ENCODE assay signal across 10 cellular contexts in genomic region chr2:60867848-60868247, GRCh38. TPM values are rescaled to one million over a fixed set of nuclear protein-coding genes. Genes with fewer than 3 reads are reported as not detected.
DNase-seq lines count a peak whose midpoint lies in the region; ATAC-seq, FAIRE-seq and TF ChIP-seq lines count a peak whose summit lies in the region.
"Had no signal": no experiment of that assay in that cellular context is flagged by ENCODE, and none has a peak within 500 bp of the region (broad histone marks: within the 10 kb centered on the region; RNA-seq: fewer than 3 reads in every experiment).

No MANE protein-coding gene starts in this region.

- no peaks in the 10 kb centered on the region for H3K27me3 Mint-ChIP-seq in CD4-positive, alpha-beta T cell
- H3K27me3 Mint-ChIP-seq in activated CD8-positive, alpha-beta T cell treated with anti-CD3 and anti-CD28 coated beads, Interleukin-2, amount 10 ng/mL, durations not matched to agents 7 days and 5 days (ENCODE audit: low read depth) = no peaks in the 10 kb centered on the region

- peak; percentile 23 for FAIRE-seq in kidney (lab: Jason Lieb, UNC)

- H3K36me3 Mint-ChIP-seq in CD4-positive, alpha-beta T cell (ENCODE audit: low read depth) = peaks cover 14% of the 10 kb centered on the region
- H3K36me3 Mint-ChIP-seq in activated CD8-positive, alpha-beta T cell treated with anti-CD3 and anti-CD28 coated beads, Interleukin-2, amount 10 ng/mL, durations not matched to agents 7 days and 5 days (ENCODE audit: low read depth) = peaks cover 29% of the 10 kb centered on the region

- intact Hi-C loops in CD4-positive, alpha-beta T cell (cut with DNase I, micrococcal nuclease) = no loop called here
- intact Hi-C loops in kidney (cut with DNase I) = no loop called here
- intact Hi-C loops in stomach (cut with DNase I; ENCODE audit: low total_unique reads) = no loop called here

- H3K9ac ChIP-seq in kidney (ENCODE audit: low read length in 2 of 2) = no peak overlapping the region

- H3K4me1 Mint-ChIP-seq in CD4-positive, alpha-beta T cell (ENCODE audit: low read depth) = peaks cover 16% of the 10 kb centered on the region
- H3K4me1 Mint-ChIP-seq in activated CD8-positive, alpha-beta T cell treated with anti-CD3 and anti-CD28 coated beads, Interleukin-2, amount 10 ng/mL, durations not matched to agents 7 days and 5 days (ENCODE audit: low read depth) = peaks cover 25% of the 10 kb centered on the region

- H3K9me3 Mint-ChIP-seq in CD4-positive, alpha-beta T cell = peaks cover 12% of the 10 kb centered on the region
- peaks cover 34% of the 10 kb centered on the region for H3K9me3 Mint-ChIP-seq in activated CD8-positive, alpha-beta T cell treated with anti-CD3 and anti-CD28 coated beads, Interleukin-2, amount 10 ng/mL, durations not matched to agents 7 days and 5 days (ENCODE audit: insufficient read depth)

- POLR2A ChIA-PET in CD4-positive, alpha-beta T cell (lab: Charles Lee) = interaction anchor here (0.6 to 5.9 kb wide), 7 partner anchors 14 to 309 kb away, joined by 3 to 52 read pairs (median 4); partner anchors contain the start of gene REL
- POLR2A ChIA-PET in activated CD8-positive, alpha-beta T cell treated with anti-CD3 and anti-CD28 coated beads, Interleukin-2, amount 10 ng/mL, durations not matched to agents 7 days and 5 days (lab: Charles Lee) = interaction anchor here (1.3 to 2.7 kb wide), 3 partner anchors 12 to 49 kb away, joined by 3 to 17 read pairs (median 5); partner anchors contain the start of gene REL

- no peaks in the 10 kb centered on the region for H3K27me3 ChIP-seq in CD4-positive, alpha-beta T cell (ENCODE audit: control insufficient read depth, insufficient read depth, low read length)
- H3K27me3 ChIP-seq in stomach = no peaks in the 10 kb centered on the region

- H3K9me3 ChIP-seq in CD4-positive, alpha-beta T cell (ENCODE audit: control insufficient read depth, low read length) = no peaks in the 10 kb centered on the region
- no peaks in the 10 kb centered on the region for H3K9me3 ChIP-seq in kidney (ENCODE audit: control insufficient read depth in 1 of 2, low read length in 2 of 2)
- H3K9me3 ChIP-seq in stomach = no peaks in the 10 kb centered on the region

- peak overlapping the region; percentile 43 for H3K4me3 Mint-ChIP-seq in CD4-positive, alpha-beta T cell
- H3K4me3 Mint-ChIP-seq in activated CD8-positive, alpha-beta T cell treated with anti-CD3 and anti-CD28 coated beads, Interleukin-2, amount 10 ng/mL, durations not matched to agents 7 days and 5 days = peak overlapping the region; percentile 42

- CTCF ChIA-PET in CD4-positive, alpha-beta T cell (lab: Charles Lee) = no interaction called here
- CTCF ChIA-PET in activated CD8-positive, alpha-beta T cell treated with anti-CD3 and anti-CD28 coated beads, Interleukin-2, amount 10 ng/mL, durations not matched to agents 7 days and 5 days (lab: Charles Lee) = interaction anchor here (1.0 to 2.0 kb wide), 6 partner anchors 10 to 132 kb away, joined by 3 to 10 read pairs (median 4); partner anchors contain the start of gene REL

- H3K4me3 ChIP-seq in kidney (ENCODE audit: low read length in 2 of 2) = no peak overlapping the region
- H3K4me3 ChIP-seq in stomach = no peak overlapping the region
- H3K4me3 ChIP-seq: HAP-1 had no signal

- DNase-seq in CD4-positive, alpha-beta T cell = peak in 4 of 10 experiments; percentile 11 to 29 (median 20)
- DNase-seq in KBM-7 (peak; percentile 84), kidney (no peak), C1 segment of cervical spinal cord (lab: John Stamatoyannopoulos, UW) (no peak), HK-2 (ENCODE audit: unreplicated experiment) (no peak), inferior parietal cortex (ENCODE audit: extremely low spot score) (no peak), stomach (no peak)
- peak; percentile 68 for DNase-seq in activated CD8-positive, alpha-beta T cell treated with anti-CD3 and anti-CD28 coated beads, Interleukin-2, amount 10 ng/mL, durations not matched to agents 7 days and 5 days
- DNase-seq: NCI-H1436 had no signal

- TF ChIP-seq POLR2A in stomach (IDR thresholded peaks at IDR 0.05) = no peak

- H3K27ac Mint-ChIP-seq in CD4-positive, alpha-beta T cell = peak overlapping the region; percentile 71
- peak overlapping the region; percentile 87 for H3K27ac Mint-ChIP-seq in activated CD8-positive, alpha-beta T cell treated with anti-CD3 and anti-CD28 coated beads, Interleukin-2, amount 10 ng/mL, durations not matched to agents 7 days and 5 days

- no peak for TF ChIP-seq CTCF in CD4-positive, alpha-beta T cell (IDR thresholded peaks at IDR 0.05)
- TF ChIP-seq CTCF in kidney (IDR thresholded peaks at IDR 0.05; ENCODE audit: borderline replicate concordance, extremely low read depth, insufficient read depth) (no peak), stomach (IDR thresholded peaks at IDR 0.05) (no peak)

- H3K36me3 ChIP-seq in kidney (ENCODE audit: control insufficient read depth in 1 of 2, insufficient read depth in 2 of 2, low read length in 2 of 2) (no peaks in the 10 kb centered on the region), stomach (no peaks in the 10 kb centered on the region)
- H3K36me3 ChIP-seq: HAP-1 had no signal

- no peak for TF ChIP-seq EP300 in stomach (IDR thresholded peaks at IDR 0.05)

- in situ Hi-C loops in KBM-7 (cut with MboI; ENCODE audit: low pct_unique_long_range_greater_than_20kb, low sequenced_read_pairs) = no loop called here

- no peak overlapping the region for H3K27ac ChIP-seq in CD4-positive, alpha-beta T cell (ENCODE audit: low read depth, low read length)
- H3K27ac ChIP-seq in kidney (ENCODE audit: low read depth in 2 of 2, low read length in 2 of 2) (peak overlapping the region in 1 of 2 donors; percentile 5), stomach (peak overlapping the region in 2 of 5 donors; percentile 35 to 61)

- H3K4me1 ChIP-seq in kidney (ENCODE audit: control insufficient read depth in 1 of 2, insufficient read depth in 1 of 2, low read depth in 1 of 2, low read length in 2 of 2) (no peaks in the 10 kb centered on the region), stomach (peaks cover 0 to 6% (median 0%) of the 10 kb centered on the region in 4 donors)
- H3K4me1 ChIP-seq: HAP-1 had no signal

- ATAC-seq in CD4-positive, alpha-beta T cell (ENCODE audit: poor library complexity) = peak; percentile 89
- ATAC-seq in activated CD8-positive, alpha-beta T cell treated with anti-CD3 and anti-CD28 coated beads, Interleukin-2, amount 10 ng/mL, durations not matched to agents 7 days and 5 days = peak; percentile 93

- 53 to 78% (median 59%) methylated on average over 5 of the region's 5 CpGs for WGBS in stomach, 5 donors

RNA-seq across cellular contexts. Expression of gene REL, which starts 13.5 kb away (rescaled TPM):
- 10 to 100 TPM; 91.9 to 99.9 TPM for total RNA-seq in CD4-positive, alpha-beta T cell
- total RNA-seq in activated CD8-positive, alpha-beta T cell treated with anti-CD3 and anti-CD28 coated beads, Interleukin-2, amount 10 ng/mL, durations not matched to agents 7 days and 5 days = 10 to 100 TPM; 20.1 to 21.6 TPM
- total RNA-seq in kidney = 21.8 TPM
- polyA plus RNA-seq in kidney (ENCODE audit: insufficient read depth, low read depth, low replicate concordance) = 0.43 TPM
- total RNA-seq in stomach = 10 to 100 TPM in 2 of 5 donors, 1 to 10 TPM in 3; 2.9 to 74.1 (median 8.7) TPM
- polyA plus RNA-seq in stomach = 1 to 10 TPM in 2 of 3 donors, under 1 TPM in 1; 0.60 to 2.0 (median 1.9) TPM

Comparison
In these comparisons a context has a peak if more than half of its experiments do, and no peak if none do; other contexts are left out.
1. DNase-seq: peak in KBM-7 (single experiment) and activated CD8-positive, alpha-beta T cell treated with anti-CD3 and anti-CD28 coated beads, Interleukin-2, amount 10 ng/mL, durations not matched to agents 7 days and 5 days (single experiment); none in kidney (single experiment), C1 segment of cervical spinal cord (0 of 14), HK-2 (single experiment), inferior parietal cortex (single experiment) and stomach (single experiment).